17 cellular contexts compared by ENCODE assay signal in genomic region chr15:59400103-59400813, GRCh38. TPM values are rescaled to one million over a fixed set of nuclear protein-coding genes. Genes with fewer than 3 reads are reported as not detected.
DNase-seq lines count a peak whose midpoint lies in the region; ATAC-seq and TF ChIP-seq lines count a peak whose summit lies in the region.
"Had no signal": no experiment of that assay in that cellular context is flagged by ENCODE, and none has a peak within 500 bp of the region (broad histone marks: within the 10 kb centered on the region; RNA-seq: fewer than 3 reads in every experiment).

No MANE protein-coding gene starts in this region.

- no peak overlapping the region for H3K27ac ChIP-seq in HEK293 (ENCODE audit: extremely low read depth, low read depth, low read length)

- CTCF ChIA-PET in HEK293 (lab: Yijun Ruan, JAX), result no interaction called here

- H3K36me3 Mint-ChIP-seq in naive B cell, result peaks cover 6 to 7% of the 10 kb centered on the region in 2 donors
- H3K36me3 Mint-ChIP-seq in activated T-cell treated with anti-CD3 and anti-CD28 coated beads, Interleukin-2, amount 50 U/mL, for 72 hours (ENCODE audit: insufficient read depth in 2 of 2), result no peaks in the 10 kb centered on the region
- H3K36me3 Mint-ChIP-seq: activated naive CD4-positive, alpha-beta T cell treated with anti-CD3 and anti-CD28 coated beads, Interleukin-2, amount 50 U/mL, for 72 hours had no signal

- ATAC-seq in GM18511 (IDR thresholded peaks at IDR 0.05; ENCODE audit: unreplicated experiment), result peak; percentile 32
- ATAC-seq in HG03571 (IDR thresholded peaks at IDR 0.05; ENCODE audit: unreplicated experiment), result peak; percentile 10
- ATAC-seq in naive B cell (ENCODE audit: low read depth in 2 of 2), result peak in 1 of 2 donors; percentile 9
- ATAC-seq in activated T-cell treated with anti-CD3 and anti-CD28 coated beads, Interleukin-2, amount 50 U/mL, for 72 hours (replicated peaks in 1 of 2), result no peak
- ATAC-seq: activated naive CD4-positive, alpha-beta T cell treated with anti-CD3 and anti-CD28 coated beads, Interleukin-2, amount 50 U/mL, for 72 hours; HCT116; Panc1 had no signal

- TF ChIP-seq CTCF in HEK293 (tag by site-specific recombination; IDR thresholded peaks at IDR 0.05), result no peak

- no peaks in the 10 kb centered on the region for H3K36me3 ChIP-seq in HEK293 (ENCODE audit: control insufficient read depth in 2 of 2, insufficient read depth in 1 of 2, low read length in 2 of 2)
- H3K36me3 ChIP-seq: MG63 had no signal

- H3K4me1 Mint-ChIP-seq in naive B cell, result peaks cover 68 to 91% (median 86%) of the 10 kb centered on the region in 3 donors
- H3K4me1 Mint-ChIP-seq in activated T-cell treated with anti-CD3 and anti-CD28 coated beads, Interleukin-2, amount 50 U/mL, for 72 hours (ENCODE audit: low read depth), result no peaks in the 10 kb centered on the region

- no peaks in the 10 kb centered on the region for H3K9me3 ChIP-seq in HEK293 (ENCODE audit: control insufficient read depth, insufficient read depth, low read depth, low read length)
- H3K9me3 ChIP-seq: MG63 had no signal

- peak overlapping the region; percentile 78 to 94 (median 88) for H3K4me3 Mint-ChIP-seq in naive B cell
- no peak overlapping the region for H3K4me3 Mint-ChIP-seq in activated T-cell treated with anti-CD3 and anti-CD28 coated beads, Interleukin-2, amount 50 U/mL, for 72 hours

- H3K27me3 Mint-ChIP-seq in naive B cell, result no peaks in the 10 kb centered on the region
- H3K27me3 Mint-ChIP-seq in activated T-cell treated with anti-CD3 and anti-CD28 coated beads, Interleukin-2, amount 50 U/mL, for 72 hours (ENCODE audit: low read depth), result peaks cover 35% of the 10 kb centered on the region

- H3K4me1 ChIP-seq in HEK293 (ENCODE audit: control insufficient read depth, insufficient read depth, low read length), result no peaks in the 10 kb centered on the region

- DNase-seq in naive B cell, result peak; percentile 39
- no peak for DNase-seq in activated T-cell treated with anti-CD3 and anti-CD28 coated beads, Interleukin-2, amount 50 U/mL, for 72 hours
- DNase-seq in DMS 273 treated with DMSO at 0.1 percent for 48 hours (lab: John Stamatoyannopoulos, UW), result no peak
- DNase-seq in stimulated activated CD4-positive, alpha-beta T cell treated with anti-CD3 and anti-CD28 coated beads, Interleukin-12 subunit alpha, Interleukin-12 subunit beta, amount 100 ng/mL, for 4 hours, result no peak
- no peak for DNase-seq in SHP77 (lab: John Stamatoyannopoulos, UW)
- DNase-seq: EL; MG63; NCI-H2227 treated with DMSO at 0.1 percent for 48 hours; stimulated activated CD4-positive, alpha-beta T cell treated with anti-CD3 and anti-CD28 coated beads, Interleukin-4, amount 100 ng/mL, for 4 hours; T-helper 2 cell had no signal

- no peak overlapping the region for H3K4me3 ChIP-seq in HEK293 (ENCODE audit: low read depth, low read length)
- H3K4me3 ChIP-seq: MG63 had no signal

- POLR2A ChIA-PET in HEK293 (lab: Yijun Ruan, JAX), result no interaction called here

- peak overlapping the region; percentile 52 to 99 (median 98) for H3K27ac Mint-ChIP-seq in naive B cell
- H3K27ac Mint-ChIP-seq in activated T-cell treated with anti-CD3 and anti-CD28 coated beads, Interleukin-2, amount 50 U/mL, for 72 hours, result no peak overlapping the region

- H3K9me3 Mint-ChIP-seq in naive B cell, result no peaks in the 10 kb centered on the region
- no peaks in the 10 kb centered on the region for H3K9me3 Mint-ChIP-seq in activated T-cell treated with anti-CD3 and anti-CD28 coated beads, Interleukin-2, amount 50 U/mL, for 72 hours
- H3K9me3 Mint-ChIP-seq: activated naive CD4-positive, alpha-beta T cell treated with anti-CD3 and anti-CD28 coated beads, Interleukin-2, amount 50 U/mL, for 72 hours had no signal

TF ChIP-seq in HEK293, 187 proteins besides CTCF, POLR2A, EP300 and RAD21:
- 0 out of 2 replicates have a peak, but pooled peaks have one; percentile 29 for TF ChIP-seq ZFHX2 (tag by site-specific recombination; conservative IDR thresholded peaks at IDR 0.05)
- peak; percentile 29; the same call in 1 of the 2 replicates for TF ChIP-seq ZNF10 (tag by site-specific recombination; IDR thresholded peaks at IDR 0.05)
- no peak for TF ChIP-seq ZNF548 (tag by site-specific recombination; IDR thresholded peaks at IDR 0.05)
- TF ChIP-seq, protein P1, sequence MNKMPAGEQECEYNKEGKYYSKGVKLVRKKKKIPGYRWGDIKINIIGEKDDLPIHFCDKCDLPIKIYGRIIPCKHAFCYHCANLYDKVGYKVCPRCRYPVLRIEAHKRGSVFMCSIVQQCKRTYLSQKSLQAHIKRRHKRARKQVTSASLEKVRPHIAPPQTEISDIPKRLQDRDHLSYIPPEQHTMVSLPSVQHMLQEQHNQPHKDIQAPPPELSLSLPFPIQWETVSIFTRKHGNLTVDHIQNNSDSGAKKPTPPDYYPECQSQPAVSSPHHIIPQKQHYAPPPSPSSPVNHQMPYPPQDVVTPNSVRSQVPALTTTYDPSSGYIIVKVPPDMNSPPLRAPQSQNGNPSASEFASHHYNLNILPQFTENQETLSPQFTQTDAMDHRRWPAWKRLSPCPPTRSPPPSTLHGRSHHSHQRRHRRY (tag by site-specific recombination; IDR thresholded peaks at IDR 0.05), result no peak

RNA-seq across cellular contexts. Expression of gene MYO1E, which starts 27.6 kb away (rescaled TPM):
- polyA plus RNA-seq in naive B cell (ENCODE audit: low read depth in 6 of 6), result 10 to 100 TPM; 32.4 to 80.0 (median 45.3) TPM
- 1 to 10 TPM; 1.9 to 4.6 TPM for total RNA-seq in activated T-cell treated with anti-CD3 and anti-CD28 coated beads, Interleukin-2, amount 50 U/mL, for 72 hours

RNA-seq across cellular contexts. Expression of gene FAM81A, which starts 37.7 kb away (rescaled TPM):
- polyA plus RNA-seq in naive B cell (ENCODE audit: low read depth in 6 of 6), result 10 to 100 TPM in 4 of 6 donors, 1 to 10 TPM in 2; 8.1 to 23.1 (median 12.0) TPM
- total RNA-seq in activated T-cell treated with anti-CD3 and anti-CD28 coated beads, Interleukin-2, amount 50 U/mL, for 72 hours, result under 1 TPM in 1 of 2 donors, not detected in 1; 0.21 TPM
- polyA plus RNA-seq: BJ had no signal

Comparison
In these comparisons a context has a peak if more than half of its experiments do, and no peak if none do; other contexts are left out.
1. ATAC-seq: peak in GM18511 (single experiment) and HG03571 (single experiment); none in activated T-cell treated with anti-CD3 and anti-CD28 coated beads, Interleukin-2, amount 50 U/mL, for 72 hours (0 of 2).
2. H3K4me3 Mint-ChIP-seq: peak in naive B cell (8 of 8); none in activated T-cell treated with anti-CD3 and anti-CD28 coated beads, Interleukin-2, amount 50 U/mL, for 72 hours (0 of 2).